1 cellular context compared by ENCODE assay signal in the genomic region with DNA sequence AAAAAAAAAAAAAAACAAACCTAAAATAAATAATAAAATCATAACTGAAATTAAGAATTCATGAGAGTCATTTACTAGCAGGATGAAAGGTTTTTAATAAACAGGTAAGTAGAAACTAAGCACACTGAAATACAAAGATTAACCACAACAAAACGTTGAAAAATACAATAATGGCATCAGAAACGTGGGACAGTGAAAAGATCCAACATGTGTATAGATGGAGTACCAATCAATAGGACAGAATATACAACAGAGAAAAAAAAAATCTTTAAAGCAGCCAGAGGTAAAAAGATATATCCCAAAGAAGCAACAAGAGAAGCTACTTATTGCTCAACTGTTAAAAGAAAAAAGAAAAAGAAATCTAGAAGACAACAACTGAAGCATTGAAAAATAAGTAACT.
TF ChIP-seq lines count a peak whose summit lies in the region.

No MANE protein-coding gene starts in this region.

TF ChIP-seq in HEK293, 187 proteins besides CTCF, POLR2A, EP300 and RAD21 (continued from another document):
- TF ChIP-seq, protein P1, sequence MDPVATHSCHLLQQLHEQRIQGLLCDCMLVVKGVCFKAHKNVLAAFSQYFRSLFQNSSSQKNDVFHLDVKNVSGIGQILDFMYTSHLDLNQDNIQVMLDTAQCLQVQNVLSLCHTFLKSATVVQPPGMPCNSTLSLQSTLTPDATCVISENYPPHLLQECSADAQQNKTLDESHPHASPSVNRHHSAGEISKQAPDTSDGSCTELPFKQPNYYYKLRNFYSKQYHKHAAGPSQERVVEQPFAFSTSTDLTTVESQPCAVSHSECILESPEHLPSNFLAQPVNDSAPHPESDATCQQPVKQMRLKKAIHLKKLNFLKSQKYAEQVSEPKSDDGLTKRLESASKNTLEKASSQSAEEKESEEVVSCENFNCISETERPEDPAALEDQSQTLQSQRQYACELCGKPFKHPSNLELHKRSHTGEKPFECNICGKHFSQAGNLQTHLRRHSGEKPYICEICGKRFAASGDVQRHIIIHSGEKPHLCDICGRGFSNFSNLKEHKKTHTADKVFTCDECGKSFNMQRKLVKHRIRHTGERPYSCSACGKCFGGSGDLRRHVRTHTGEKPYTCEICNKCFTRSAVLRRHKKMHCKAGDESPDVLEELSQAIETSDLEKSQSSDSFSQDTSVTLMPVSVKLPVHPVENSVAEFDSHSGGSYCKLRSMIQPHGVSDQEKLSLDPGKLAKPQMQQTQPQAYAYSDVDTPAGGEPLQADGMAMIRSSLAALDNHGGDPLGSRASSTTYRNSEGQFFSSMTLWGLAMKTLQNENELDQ (tag by site-specific recombination; IDR thresholded peaks at IDR 0.05; ENCODE audit: low read depth) = no peak
